In the genomic region with DNA sequence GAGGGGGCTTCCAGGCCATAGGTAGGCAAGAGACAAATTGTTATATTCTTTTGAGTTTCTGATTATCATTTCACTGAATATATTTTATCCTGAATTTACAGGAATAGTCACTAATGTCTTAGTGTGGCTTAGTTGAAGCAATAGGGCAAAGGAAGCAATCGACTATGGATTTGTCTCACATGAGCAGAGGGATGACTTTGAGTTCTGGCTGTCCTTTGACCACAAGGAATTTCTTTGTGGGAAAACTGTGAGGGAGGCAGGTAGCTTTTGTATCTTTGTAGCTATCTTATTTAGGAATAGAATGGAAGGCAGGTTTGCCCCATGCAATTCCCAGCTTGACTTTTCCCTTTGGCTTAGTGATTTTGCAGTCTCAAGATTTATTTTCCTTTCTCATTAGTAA, we compare ENCODE assay signal across 23 cellular contexts.
"Had no signal": no experiment of that assay in that cellular context is flagged by ENCODE, and none has a peak within 500 bp of the region (broad histone marks: within the 10 kb centered on the region; RNA-seq: fewer than 3 reads in every experiment).

No MANE protein-coding gene starts in this region.

- H3K27ac Mint-ChIP-seq: effector memory CD8-positive, alpha-beta T cell; natural killer cell treated with Interleukin-12 subunit alpha and Interleukin-12 subunit beta and Interleukin-15 and Interleukin-18, amount 100 ng/mL, for 72 hours; type B pancreatic cell had no signal

- H3K27me3 Mint-ChIP-seq: effector memory CD8-positive, alpha-beta T cell; naive B cell; natural killer cell treated with Interleukin-12 subunit alpha and Interleukin-12 subunit beta and Interleukin-15 and Interleukin-18, amount 100 ng/mL, for 72 hours; type B pancreatic cell had no signal

- H3K4me1 Mint-ChIP-seq: naive B cell, neural crest cell had no signal

- H3K9me3 ChIP-seq: gastroesophageal sphincter, prostate gland, sigmoid colon, thyroid gland had no signal

- H3K4me3 ChIP-seq: gastroesophageal sphincter, heart right ventricle, left lung, prostate gland, sigmoid colon, spleen, stomach, thyroid gland had no signal

- DNase-seq: cerebellar nuclear complex; cortex of kidney; effector memory CD8-positive, alpha-beta T cell; glutamatergic neuron; heart right ventricle; hippocampal formation; left cardiac atrium; left lung; naive B cell; right cardiac atrium; sigmoid colon; spleen; stimulated activated CD4-positive, alpha-beta T cell treated with anti-CD3 and anti-CD28 coated beads, Interleukin-2, amount 100 ng/mL, for 48 hours; stimulated activated naive CD4-positive, alpha-beta T cell; stomach; thyroid gland had no signal

- H3K9ac ChIP-seq: parathyroid adenoma had no signal

- H3K36me3 ChIP-seq: gastroesophageal sphincter, heart right ventricle, left lung, prostate gland, sigmoid colon, spleen, stomach, thyroid gland had no signal

- H3K27ac ChIP-seq: foreskin keratinocyte, gastroesophageal sphincter, heart right ventricle, left lung, parathyroid adenoma, prostate gland, sigmoid colon, spleen, stomach, thyroid gland had no signal

- ATAC-seq: effector memory CD8-positive, alpha-beta T cell; gastroesophageal sphincter; heart right ventricle; left cardiac atrium; left lung; natural killer cell treated with Interleukin-12 subunit alpha and Interleukin-12 subunit beta and Interleukin-15 and Interleukin-18, amount 100 ng/mL, for 72 hours; right cardiac atrium had no signal

- H2AFZ ChIP-seq: parathyroid adenoma had no signal

- H3K4me1 ChIP-seq: gastroesophageal sphincter, heart right ventricle, left lung, parathyroid adenoma, prostate gland, sigmoid colon, spleen, stomach, thyroid gland had no signal

- H3K27me3 ChIP-seq: foreskin keratinocyte, gastroesophageal sphincter, heart right ventricle, left lung, sigmoid colon, spleen, stomach, thyroid gland had no signal

- H3K36me3 Mint-ChIP-seq: naive B cell; natural killer cell treated with Interleukin-12 subunit alpha and Interleukin-12 subunit beta and Interleukin-15 and Interleukin-18, amount 100 ng/mL, for 72 hours; type B pancreatic cell had no signal

- H3K79me2 ChIP-seq: parathyroid adenoma had no signal

- H3K4me3 Mint-ChIP-seq: effector memory CD8-positive, alpha-beta T cell; naive B cell; natural killer cell treated with Interleukin-12 subunit alpha and Interleukin-12 subunit beta and Interleukin-15 and Interleukin-18, amount 100 ng/mL, for 72 hours; neural crest cell; type B pancreatic cell had no signal
